ENCODE assay signal across 21 cellular contexts in the genomic region with DNA sequence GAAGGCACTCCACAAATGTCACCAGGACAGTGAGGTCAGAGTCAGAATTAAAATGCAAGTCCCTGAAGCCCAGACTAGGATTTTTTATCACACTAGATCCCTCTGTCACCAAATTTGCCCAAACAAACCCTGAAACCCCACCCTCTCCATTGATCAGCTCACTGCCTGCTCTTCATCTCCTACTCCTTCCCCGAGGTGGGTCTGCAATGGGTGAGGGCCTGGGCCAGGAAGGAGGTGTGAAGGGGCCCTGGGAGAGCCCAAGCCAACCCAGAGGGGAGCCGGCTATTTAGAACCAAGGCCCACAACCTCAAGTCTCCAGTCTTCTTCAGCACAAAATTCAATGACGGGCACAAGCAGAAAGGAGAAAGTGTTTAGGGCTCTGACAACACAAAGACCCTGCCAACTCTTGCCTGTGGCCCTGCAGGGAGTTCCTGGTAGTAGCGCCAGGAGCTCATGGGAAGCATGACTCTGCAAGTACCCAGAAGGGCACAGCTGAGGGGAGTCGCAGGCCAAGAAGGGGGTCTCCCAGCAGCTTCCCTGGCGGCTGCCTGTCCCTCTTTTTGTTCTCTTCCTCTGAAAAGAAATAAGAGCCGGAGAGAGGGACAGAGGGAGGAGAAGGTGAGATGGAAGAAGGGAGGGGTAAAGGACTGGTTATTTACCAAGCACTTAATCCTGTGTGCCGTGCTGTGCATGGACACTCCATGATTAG. TPM values are rescaled to one million over a fixed set of nuclear protein-coding genes. Genes with fewer than 3 reads are reported as not detected.
"Had no signal": no experiment of that assay in that cellular context is flagged by ENCODE, and none has a peak within 500 bp of the region (broad histone marks: within the 10 kb centered on the region; RNA-seq: fewer than 3 reads in every experiment).

No MANE protein-coding gene starts in this region.

- H3K9me3 Mint-ChIP-seq: activated CD4-positive, alpha-beta T cell treated with anti-CD3 and anti-CD28 coated beads, Interleukin-2, amount 10 ng/mL, durations not matched to agents 24 days and 14 days; activated T-helper 17 cell treated with anti-CD3 and anti-CD28 coated beads, Interleukin-2, amount 50 U/mL, for 72 hours; dendritic cell treated with granulocyte-macrophage colony-stimulating factor and Interleukin-4, amounts not matched to agents 40 ng/mL and 50 ng/mL, for 4 days; naive B cell had no signal

- H3K36me3 ChIP-seq: brain microvascular endothelial cell, gastroesophageal sphincter, tibial nerve had no signal

- ATAC-seq: activated CD8-positive, alpha-beta T cell treated with anti-CD3 and anti-CD28 coated beads, Interleukin-2, amount 10 ng/mL, durations not matched to agents 7 days and 5 days; activated T-helper 17 cell treated with anti-CD3 and anti-CD28 coated beads, Interleukin-2, amount 50 U/mL, for 72 hours; gastroesophageal sphincter; left lobe of liver had no signal

- H3K27me3 ChIP-seq: brain microvascular endothelial cell, gastroesophageal sphincter, tibial nerve had no signal

- H3K27me3 Mint-ChIP-seq: activated T-helper 17 cell treated with anti-CD3 and anti-CD28 coated beads, Interleukin-2, amount 50 U/mL, for 72 hours had no signal

- H3K27ac ChIP-seq: brain microvascular endothelial cell, gastroesophageal sphincter, skin epidermis, tibial nerve had no signal

- H3K4me1 ChIP-seq: gastroesophageal sphincter, tibial nerve had no signal

- H3K9me3 ChIP-seq: gastroesophageal sphincter, tibial nerve had no signal

- DNase-seq: activated CD4-positive, alpha-beta T cell treated with anti-CD3 and anti-CD28 coated beads, Interleukin-2, amount 10 ng/mL, durations not matched to agents 24 days and 14 days; activated CD4-positive, CD25-positive, alpha-beta regulatory T cell; activated CD8-positive, alpha-beta T cell treated with anti-CD3 and anti-CD28 coated beads, Interleukin-2, amount 10 ng/mL, durations not matched to agents 7 days and 5 days; activated naive CD4-positive, alpha-beta T cell treated with Interleukin-2 at 50 U/mL for 16 hours; activated T-cell treated with anti-CD3 and anti-CD28 coated beads for 4 hours; brain microvascular endothelial cell; naive B cell; stimulated activated CD4-positive, alpha-beta T cell treated with anti-CD3 and anti-CD28 coated beads, Interleukin-15, amount 100 ng/mL, for 24 hours; stimulated activated CD4-positive, alpha-beta T cell treated with anti-CD3 and anti-CD28 coated beads, Interleukin-4, amount 100 ng/mL, for 1 hour; stimulated activated naive CD4-positive, alpha-beta T cell had no signal

- H3K27ac Mint-ChIP-seq: activated CD4-positive, alpha-beta T cell treated with anti-CD3 and anti-CD28 coated beads, Interleukin-2, amount 10 ng/mL, durations not matched to agents 24 days and 14 days; activated CD8-positive, alpha-beta T cell treated with anti-CD3 and anti-CD28 coated beads, Interleukin-2, amount 10 ng/mL, durations not matched to agents 7 days and 5 days; activated T-helper 17 cell treated with anti-CD3 and anti-CD28 coated beads, Interleukin-2, amount 50 U/mL, for 72 hours; dendritic cell treated with granulocyte-macrophage colony-stimulating factor and Interleukin-4, amounts not matched to agents 40 ng/mL and 50 ng/mL, for 4 days had no signal

- H3K4me3 ChIP-seq: gastroesophageal sphincter, skin epidermis, tibial nerve had no signal

- H3K4me1 Mint-ChIP-seq: activated CD4-positive, alpha-beta T cell treated with anti-CD3 and anti-CD28 coated beads, Interleukin-2, amount 10 ng/mL, durations not matched to agents 24 days and 14 days; activated T-helper 17 cell treated with anti-CD3 and anti-CD28 coated beads, Interleukin-2, amount 50 U/mL, for 72 hours; naive B cell had no signal

- FAIRE-seq: keratinocyte had no signal

- H3K4me3 Mint-ChIP-seq: activated CD4-positive, alpha-beta T cell treated with anti-CD3 and anti-CD28 coated beads, Interleukin-2, amount 10 ng/mL, durations not matched to agents 24 days and 14 days; activated CD8-positive, alpha-beta T cell treated with anti-CD3 and anti-CD28 coated beads, Interleukin-2, amount 10 ng/mL, durations not matched to agents 7 days and 5 days; activated T-helper 17 cell treated with anti-CD3 and anti-CD28 coated beads, Interleukin-2, amount 50 U/mL, for 72 hours; dendritic cell treated with granulocyte-macrophage colony-stimulating factor and Interleukin-4, amounts not matched to agents 40 ng/mL and 50 ng/mL, for 4 days had no signal

- H3K36me3 Mint-ChIP-seq: naive B cell had no signal

RNA-seq across cellular contexts. Expression of a gene that starts 5.5 kb away (rescaled TPM):
- total RNA-seq: activated CD8-positive, alpha-beta T cell treated with anti-CD3 and anti-CD28 coated beads, Interleukin-2, amount 10 ng/mL, durations not matched to agents 7 days and 5 days; activated T-helper 17 cell treated with anti-CD3 and anti-CD28 coated beads, Interleukin-2, amount 50 U/mL, for 72 hours; epithelial cell of proximal tubule; gastroesophageal sphincter; left lobe of liver; lung microvascular endothelial cell; subcutaneous adipose tissue; T-helper 2 cell treated with Interferon-gamma antibody and Interleukin-4, amounts not matched to agents 100 ng/mL and 5 ng/mL, for 36 hours had no signal
- polyA plus RNA-seq: keratinocyte had no signal
